1 cellular context compared by ENCODE assay signal in the genomic region with DNA sequence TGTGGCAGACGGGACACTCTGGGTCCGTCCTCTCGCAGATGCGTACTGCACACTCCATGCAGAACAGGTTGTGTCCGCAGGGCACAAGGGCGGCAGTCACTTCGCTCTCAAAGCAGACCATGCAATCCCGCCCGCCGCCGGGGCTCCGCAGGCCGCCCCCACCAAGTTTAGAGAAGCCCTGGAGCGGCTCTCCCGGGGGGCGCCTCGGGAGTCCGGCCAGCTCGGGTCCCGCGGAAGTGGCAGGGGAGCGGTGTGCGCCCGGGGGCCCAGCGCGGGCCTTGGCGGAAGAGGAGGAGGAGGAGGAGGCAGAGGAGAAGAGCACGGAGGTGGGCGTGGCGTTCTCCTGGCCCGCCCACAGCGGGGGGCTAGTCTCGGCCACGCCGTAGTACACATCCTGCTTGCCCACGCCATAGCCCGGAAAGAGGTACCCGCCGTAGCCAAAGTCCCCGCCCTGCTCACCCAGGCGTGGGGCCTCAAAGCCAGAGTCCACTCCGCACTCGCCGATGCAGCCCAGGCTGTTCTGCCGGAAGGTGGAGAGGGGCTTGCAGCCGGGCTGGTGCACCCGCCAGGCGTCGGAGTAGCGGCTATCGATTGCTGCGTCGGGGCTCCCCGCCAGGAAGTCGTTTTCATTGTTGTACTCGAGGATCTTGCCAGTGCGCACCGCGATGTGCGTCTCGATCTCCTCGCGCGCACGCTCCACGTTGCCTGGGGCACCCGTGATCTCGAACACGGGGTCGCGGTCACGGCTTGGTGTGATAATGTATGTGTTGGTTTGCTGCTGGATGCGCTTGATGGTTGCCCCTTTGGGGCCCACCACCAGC.
TF ChIP-seq lines count a peak whose summit lies in the region.

No MANE protein-coding gene starts in this region.

TF ChIP-seq in WTC11, 78 proteins besides CTCF, POLR2A, EP300 and RAD21 (continued from another document):
- TF ChIP-seq, protein P1, sequence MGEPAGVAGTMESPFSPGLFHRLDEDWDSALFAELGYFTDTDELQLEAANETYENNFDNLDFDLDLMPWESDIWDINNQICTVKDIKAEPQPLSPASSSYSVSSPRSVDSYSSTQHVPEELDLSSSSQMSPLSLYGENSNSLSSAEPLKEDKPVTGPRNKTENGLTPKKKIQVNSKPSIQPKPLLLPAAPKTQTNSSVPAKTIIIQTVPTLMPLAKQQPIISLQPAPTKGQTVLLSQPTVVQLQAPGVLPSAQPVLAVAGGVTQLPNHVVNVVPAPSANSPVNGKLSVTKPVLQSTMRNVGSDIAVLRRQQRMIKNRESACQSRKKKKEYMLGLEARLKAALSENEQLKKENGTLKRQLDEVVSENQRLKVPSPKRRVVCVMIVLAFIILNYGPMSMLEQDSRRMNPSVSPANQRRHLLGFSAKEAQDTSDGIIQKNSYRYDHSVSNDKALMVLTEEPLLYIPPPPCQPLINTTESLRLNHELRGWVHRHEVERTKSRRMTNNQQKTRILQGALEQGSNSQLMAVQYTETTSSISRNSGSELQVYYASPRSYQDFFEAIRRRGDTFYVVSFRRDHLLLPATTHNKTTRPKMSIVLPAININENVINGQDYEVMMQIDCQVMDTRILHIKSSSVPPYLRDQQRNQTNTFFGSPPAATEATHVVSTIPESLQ (CRISPR knock-in tag; IDR thresholded peaks at IDR 0.05) = no peak
- TF ChIP-seq CBFB (CRISPR knock-in tag; IDR thresholded peaks at IDR 0.05; ENCODE audit: low read depth) = 0 out of 2 replicates have a peak, but pooled peaks have one; percentile 33
- TF ChIP-seq, protein P2, sequence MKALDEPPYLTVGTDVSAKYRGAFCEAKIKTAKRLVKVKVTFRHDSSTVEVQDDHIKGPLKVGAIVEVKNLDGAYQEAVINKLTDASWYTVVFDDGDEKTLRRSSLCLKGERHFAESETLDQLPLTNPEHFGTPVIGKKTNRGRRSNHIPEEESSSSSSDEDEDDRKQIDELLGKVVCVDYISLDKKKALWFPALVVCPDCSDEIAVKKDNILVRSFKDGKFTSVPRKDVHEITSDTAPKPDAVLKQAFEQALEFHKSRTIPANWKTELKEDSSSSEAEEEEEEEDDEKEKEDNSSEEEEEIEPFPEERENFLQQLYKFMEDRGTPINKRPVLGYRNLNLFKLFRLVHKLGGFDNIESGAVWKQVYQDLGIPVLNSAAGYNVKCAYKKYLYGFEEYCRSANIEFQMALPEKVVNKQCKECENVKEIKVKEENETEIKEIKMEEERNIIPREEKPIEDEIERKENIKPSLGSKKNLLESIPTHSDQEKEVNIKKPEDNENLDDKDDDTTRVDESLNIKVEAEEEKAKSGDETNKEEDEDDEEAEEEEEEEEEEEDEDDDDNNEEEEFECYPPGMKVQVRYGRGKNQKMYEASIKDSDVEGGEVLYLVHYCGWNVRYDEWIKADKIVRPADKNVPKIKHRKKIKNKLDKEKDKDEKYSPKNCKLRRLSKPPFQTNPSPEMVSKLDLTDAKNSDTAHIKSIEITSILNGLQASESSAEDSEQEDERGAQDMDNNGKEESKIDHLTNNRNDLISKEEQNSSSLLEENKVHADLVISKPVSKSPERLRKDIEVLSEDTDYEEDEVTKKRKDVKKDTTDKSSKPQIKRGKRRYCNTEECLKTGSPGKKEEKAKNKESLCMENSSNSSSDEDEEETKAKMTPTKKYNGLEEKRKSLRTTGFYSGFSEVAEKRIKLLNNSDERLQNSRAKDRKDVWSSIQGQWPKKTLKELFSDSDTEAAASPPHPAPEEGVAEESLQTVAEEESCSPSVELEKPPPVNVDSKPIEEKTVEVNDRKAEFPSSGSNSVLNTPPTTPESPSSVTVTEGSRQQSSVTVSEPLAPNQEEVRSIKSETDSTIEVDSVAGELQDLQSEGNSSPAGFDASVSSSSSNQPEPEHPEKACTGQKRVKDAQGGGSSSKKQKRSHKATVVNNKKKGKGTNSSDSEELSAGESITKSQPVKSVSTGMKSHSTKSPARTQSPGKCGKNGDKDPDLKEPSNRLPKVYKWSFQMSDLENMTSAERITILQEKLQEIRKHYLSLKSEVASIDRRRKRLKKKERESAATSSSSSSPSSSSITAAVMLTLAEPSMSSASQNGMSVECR (CRISPR knock-in tag; IDR thresholded peaks at IDR 0.05; ENCODE audit: borderline replicate concordance) = no peak
- TF ChIP-seq SP1 (CRISPR knock-in tag; conservative IDR thresholded peaks at IDR 0.05) = peak; percentile 71
- TF ChIP-seq, protein P3, sequence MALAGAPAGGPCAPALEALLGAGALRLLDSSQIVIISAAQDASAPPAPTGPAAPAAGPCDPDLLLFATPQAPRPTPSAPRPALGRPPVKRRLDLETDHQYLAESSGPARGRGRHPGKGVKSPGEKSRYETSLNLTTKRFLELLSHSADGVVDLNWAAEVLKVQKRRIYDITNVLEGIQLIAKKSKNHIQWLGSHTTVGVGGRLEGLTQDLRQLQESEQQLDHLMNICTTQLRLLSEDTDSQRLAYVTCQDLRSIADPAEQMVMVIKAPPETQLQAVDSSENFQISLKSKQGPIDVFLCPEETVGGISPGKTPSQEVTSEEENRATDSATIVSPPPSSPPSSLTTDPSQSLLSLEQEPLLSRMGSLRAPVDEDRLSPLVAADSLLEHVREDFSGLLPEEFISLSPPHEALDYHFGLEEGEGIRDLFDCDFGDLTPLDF (CRISPR knock-in tag; IDR thresholded peaks at IDR 0.05) = peak; percentile 32; the same call in 1 of the 2 replicates
- TF ChIP-seq, protein P4, sequence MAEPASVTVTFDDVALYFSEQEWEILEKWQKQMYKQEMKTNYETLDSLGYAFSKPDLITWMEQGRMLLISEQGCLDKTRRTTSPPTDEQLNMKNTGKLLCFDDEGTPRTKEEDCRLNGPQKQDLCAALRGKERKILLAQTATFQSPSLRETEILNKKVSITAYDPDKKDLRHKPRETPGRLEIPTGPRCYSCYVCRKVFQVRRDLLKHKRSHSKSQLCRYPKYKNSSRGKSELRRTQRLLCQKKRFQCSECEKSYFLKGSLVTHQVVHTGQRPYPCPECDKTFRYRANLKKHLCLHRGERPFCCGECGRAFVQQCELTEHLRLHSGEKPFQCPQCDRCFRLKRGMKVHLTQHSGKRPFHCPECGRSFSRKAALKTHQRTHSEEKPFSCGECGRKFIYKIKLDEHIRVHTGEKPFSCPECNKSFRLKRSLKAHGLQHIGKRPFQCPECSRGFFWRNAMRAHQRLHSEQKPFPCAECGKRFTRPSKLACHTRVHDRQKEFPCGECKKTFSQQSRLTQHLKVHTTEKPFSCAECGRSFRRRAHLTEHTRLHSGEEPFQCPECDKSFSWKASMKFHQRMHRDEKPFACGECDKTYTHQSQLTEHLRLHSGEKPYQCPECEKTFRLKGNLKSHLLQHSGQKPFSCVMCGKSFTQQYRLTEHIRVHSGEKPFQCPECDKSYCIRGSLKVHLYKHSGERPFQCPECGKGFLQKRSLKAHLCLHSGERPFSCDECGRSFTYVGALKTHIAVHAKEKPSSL (CRISPR knock-in tag; conservative IDR thresholded peaks at IDR 0.05) = no peak
- TF ChIP-seq, protein P5, sequence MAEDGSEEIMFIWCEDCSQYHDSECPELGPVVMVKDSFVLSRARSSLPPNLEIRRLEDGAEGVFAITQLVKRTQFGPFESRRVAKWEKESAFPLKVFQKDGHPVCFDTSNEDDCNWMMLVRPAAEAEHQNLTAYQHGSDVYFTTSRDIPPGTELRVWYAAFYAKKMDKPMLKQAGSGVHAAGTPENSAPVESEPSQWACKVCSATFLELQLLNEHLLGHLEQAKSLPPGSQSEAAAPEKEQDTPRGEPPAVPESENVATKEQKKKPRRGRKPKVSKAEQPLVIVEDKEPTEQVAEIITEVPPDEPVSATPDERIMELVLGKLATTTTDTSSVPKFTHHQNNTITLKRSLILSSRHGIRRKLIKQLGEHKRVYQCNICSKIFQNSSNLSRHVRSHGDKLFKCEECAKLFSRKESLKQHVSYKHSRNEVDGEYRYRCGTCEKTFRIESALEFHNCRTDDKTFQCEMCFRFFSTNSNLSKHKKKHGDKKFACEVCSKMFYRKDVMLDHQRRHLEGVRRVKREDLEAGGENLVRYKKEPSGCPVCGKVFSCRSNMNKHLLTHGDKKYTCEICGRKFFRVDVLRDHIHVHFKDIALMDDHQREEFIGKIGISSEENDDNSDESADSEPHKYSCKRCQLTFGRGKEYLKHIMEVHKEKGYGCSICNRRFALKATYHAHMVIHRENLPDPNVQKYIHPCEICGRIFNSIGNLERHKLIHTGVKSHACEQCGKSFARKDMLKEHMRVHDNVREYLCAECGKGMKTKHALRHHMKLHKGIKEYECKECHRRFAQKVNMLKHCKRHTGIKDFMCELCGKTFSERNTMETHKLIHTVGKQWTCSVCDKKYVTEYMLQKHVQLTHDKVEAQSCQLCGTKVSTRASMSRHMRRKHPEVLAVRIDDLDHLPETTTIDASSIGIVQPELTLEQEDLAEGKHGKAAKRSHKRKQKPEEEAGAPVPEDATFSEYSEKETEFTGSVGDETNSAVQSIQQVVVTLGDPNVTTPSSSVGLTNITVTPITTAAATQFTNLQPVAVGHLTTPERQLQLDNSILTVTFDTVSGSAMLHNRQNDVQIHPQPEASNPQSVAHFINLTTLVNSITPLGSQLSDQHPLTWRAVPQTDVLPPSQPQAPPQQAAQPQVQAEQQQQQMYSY (CRISPR knock-in tag; IDR thresholded peaks at IDR 0.05) = 0 out of 2 replicates have a peak, but pooled peaks have one; percentile 8
- TF ChIP-seq, protein P6, sequence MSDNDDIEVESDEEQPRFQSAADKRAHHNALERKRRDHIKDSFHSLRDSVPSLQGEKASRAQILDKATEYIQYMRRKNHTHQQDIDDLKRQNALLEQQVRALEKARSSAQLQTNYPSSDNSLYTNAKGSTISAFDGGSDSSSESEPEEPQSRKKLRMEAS (CRISPR knock-in tag; IDR thresholded peaks at IDR 0.05) = peak; percentile 58
- 0 out of 2 replicates have a peak, but pooled peaks have one; percentile 11 for TF ChIP-seq ZNF121 (CRISPR knock-in tag; IDR thresholded peaks at IDR 0.05)
- TF ChIP-seq ZNF263 (CRISPR knock-in tag; IDR thresholded peaks at IDR 0.05; ENCODE audit: low read depth) = peak; percentile 71; the same call in 1 of the 2 replicates
- no peak for TF ChIP-seq ESRRA (CRISPR knock-in tag; IDR thresholded peaks at IDR 0.05; ENCODE audit: borderline replicate concordance)
- TF ChIP-seq ZNF138 (CRISPR knock-in tag; conservative IDR thresholded peaks at IDR 0.05) = 0 out of 2 replicates have a peak, but pooled peaks have one; percentile 40
- TF ChIP-seq, protein P7, sequence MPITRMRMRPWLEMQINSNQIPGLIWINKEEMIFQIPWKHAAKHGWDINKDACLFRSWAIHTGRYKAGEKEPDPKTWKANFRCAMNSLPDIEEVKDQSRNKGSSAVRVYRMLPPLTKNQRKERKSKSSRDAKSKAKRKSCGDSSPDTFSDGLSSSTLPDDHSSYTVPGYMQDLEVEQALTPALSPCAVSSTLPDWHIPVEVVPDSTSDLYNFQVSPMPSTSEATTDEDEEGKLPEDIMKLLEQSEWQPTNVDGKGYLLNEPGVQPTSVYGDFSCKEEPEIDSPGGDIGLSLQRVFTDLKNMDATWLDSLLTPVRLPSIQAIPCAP (CRISPR knock-in tag; IDR thresholded peaks at IDR 0.05) = peak; percentile 61; the same call in 1 of the 2 replicates
- 0 out of 2 replicates have a peak, but pooled peaks have one; percentile 10 for TF ChIP-seq NFATC4 (CRISPR knock-in tag; IDR thresholded peaks at IDR 0.05)
- TF ChIP-seq, protein P8, sequence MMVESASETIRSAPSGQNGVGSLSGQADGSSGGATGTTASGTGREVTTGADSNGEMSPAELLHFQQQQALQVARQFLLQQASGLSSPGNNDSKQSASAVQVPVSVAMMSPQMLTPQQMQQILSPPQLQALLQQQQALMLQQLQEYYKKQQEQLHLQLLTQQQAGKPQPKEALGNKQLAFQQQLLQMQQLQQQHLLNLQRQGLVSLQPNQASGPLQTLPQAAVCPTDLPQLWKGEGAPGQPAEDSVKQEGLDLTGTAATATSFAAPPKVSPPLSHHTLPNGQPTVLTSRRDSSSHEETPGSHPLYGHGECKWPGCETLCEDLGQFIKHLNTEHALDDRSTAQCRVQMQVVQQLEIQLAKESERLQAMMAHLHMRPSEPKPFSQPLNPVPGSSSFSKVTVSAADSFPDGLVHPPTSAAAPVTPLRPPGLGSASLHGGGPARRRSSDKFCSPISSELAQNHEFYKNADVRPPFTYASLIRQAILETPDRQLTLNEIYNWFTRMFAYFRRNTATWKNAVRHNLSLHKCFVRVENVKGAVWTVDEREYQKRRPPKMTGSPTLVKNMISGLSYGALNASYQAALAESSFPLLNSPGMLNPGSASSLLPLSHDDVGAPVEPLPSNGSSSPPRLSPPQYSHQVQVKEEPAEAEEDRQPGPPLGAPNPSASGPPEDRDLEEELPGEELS (CRISPR knock-in tag; IDR thresholded peaks at IDR 0.05) = 0 out of 2 replicates have a peak, but pooled peaks have one; percentile 58
- TF ChIP-seq ZNF423 (CRISPR knock-in tag; IDR thresholded peaks at IDR 0.05) = peak; percentile 42
- peak; percentile 42; the same call in 1 of the 2 replicates for TF ChIP-seq ZNF219 (CRISPR knock-in tag; IDR thresholded peaks at IDR 0.05; ENCODE audit: borderline replicate concordance)
- no peak for TF ChIP-seq EMX1 (CRISPR knock-in tag; IDR thresholded peaks at IDR 0.05)
